ENCODE assay signal across 22 cellular contexts in genomic region chrY:14617625-14618024, GRCh38.
"Had no signal": no experiment of that assay in that cellular context is flagged by ENCODE, and none has a peak within 500 bp of the region (broad histone marks: within the 10 kb centered on the region; RNA-seq: fewer than 3 reads in every experiment).

No MANE protein-coding gene starts in this region.

- H3K27ac ChIP-seq: colonic mucosa, esophagus muscularis mucosa, gastrocnemius medialis, neural progenitor cell, pancreas, suprapubic skin, thyroid gland had no signal

- H3K9me3 Mint-ChIP-seq: endodermal cell; mesothelial cell of epicardium; natural killer cell treated with Interleukin-12 subunit alpha and Interleukin-12 subunit beta and Interleukin-15 and Interleukin-18, amount 100 ng/mL, for 72 hours; neural progenitor cell; stimulated activated effector memory CD8-positive, alpha-beta T cell treated with anti-CD3 and anti-CD28 coated beads, Interleukin-12 subunit alpha, Interleukin-12 subunit beta, amount 100 ng/mL, for 72 hours; type B pancreatic cell had no signal

- H3K27me3 ChIP-seq: colonic mucosa, esophagus muscularis mucosa, gastrocnemius medialis, neural progenitor cell, pancreas, suprapubic skin, thyroid gland had no signal

- H3K4me3 Mint-ChIP-seq: endodermal cell; mesothelial cell of epicardium; natural killer cell treated with Interleukin-12 subunit alpha and Interleukin-12 subunit beta and Interleukin-15 and Interleukin-18, amount 100 ng/mL, for 72 hours; neural progenitor cell; stimulated activated effector memory CD8-positive, alpha-beta T cell treated with anti-CD3 and anti-CD28 coated beads, Interleukin-12 subunit alpha, Interleukin-12 subunit beta, amount 100 ng/mL, for 72 hours; type B pancreatic cell had no signal

- H3K27me3 Mint-ChIP-seq: natural killer cell treated with Interleukin-12 subunit alpha and Interleukin-12 subunit beta and Interleukin-15 and Interleukin-18, amount 100 ng/mL, for 72 hours; progenitor cell of endocrine pancreas; type B pancreatic cell had no signal

- H3K9me3 ChIP-seq: colonic mucosa, esophagus muscularis mucosa, gastrocnemius medialis, pancreas, suprapubic skin, thyroid gland had no signal

- H3K27ac Mint-ChIP-seq: endodermal cell; mesothelial cell of epicardium; natural killer cell treated with Interleukin-12 subunit alpha and Interleukin-12 subunit beta and Interleukin-15 and Interleukin-18, amount 100 ng/mL, for 72 hours; neural progenitor cell; progenitor cell of endocrine pancreas; stimulated activated effector memory CD8-positive, alpha-beta T cell treated with anti-CD3 and anti-CD28 coated beads, Interleukin-12 subunit alpha, Interleukin-12 subunit beta, amount 100 ng/mL, for 72 hours; type B pancreatic cell had no signal

- DNase-seq: cerebellar nuclear complex; colonic mucosa; effector CD4-positive, alpha-beta T cell; endodermal cell; gastrocnemius medialis; glutamatergic neuron; nucleus accumbens; pancreas; right cardiac atrium; small intestine; stimulated activated CD4-positive, alpha-beta T cell treated with anti-CD3 and anti-CD28 coated beads, Interleukin-2, amount 100 ng/mL, for 48 hours; stimulated activated CD8-positive, alpha-beta memory T cell treated with anti-CD3 and anti-CD28 coated beads, Interleukin-4, amount 100 ng/mL, for 48 hours; stimulated activated naive CD8-positive, alpha-beta T cell treated with anti-CD3 and anti-CD28 coated beads, Interleukin-15, Interleukin-2, amounts not matched to agents 100 U/mL and 50 U/mL, for 24 hours; thyroid gland had no signal

- H3K36me3 Mint-ChIP-seq: mesothelial cell of epicardium; natural killer cell treated with Interleukin-12 subunit alpha and Interleukin-12 subunit beta and Interleukin-15 and Interleukin-18, amount 100 ng/mL, for 72 hours; neural progenitor cell; stimulated activated effector memory CD8-positive, alpha-beta T cell treated with anti-CD3 and anti-CD28 coated beads, Interleukin-12 subunit alpha, Interleukin-12 subunit beta, amount 100 ng/mL, for 72 hours; type B pancreatic cell had no signal

- H3K36me3 ChIP-seq: colonic mucosa, esophagus muscularis mucosa, gastrocnemius medialis, neural progenitor cell, pancreas, suprapubic skin, thyroid gland had no signal

- H3K4me1 ChIP-seq: colonic mucosa, esophagus muscularis mucosa, gastrocnemius medialis, neural progenitor cell, pancreas, suprapubic skin, thyroid gland had no signal

- H3K4me3 ChIP-seq: colonic mucosa, esophagus muscularis mucosa, gastrocnemius medialis, neural progenitor cell, pancreas, suprapubic skin, thyroid gland had no signal

- H3K4me1 Mint-ChIP-seq: endodermal cell; mesothelial cell of epicardium; neural progenitor cell; stimulated activated effector memory CD8-positive, alpha-beta T cell treated with anti-CD3 and anti-CD28 coated beads, Interleukin-12 subunit alpha, Interleukin-12 subunit beta, amount 100 ng/mL, for 72 hours had no signal
